ENCODE assay signal across 1 cellular context in genomic region chr16:67157106-67157748, GRCh38.
TF ChIP-seq lines count a peak whose summit lies in the region.

No MANE protein-coding gene starts in this region.

TF ChIP-seq in H1, 55 proteins besides CTCF, POLR2A, EP300 and RAD21:
- peak; percentile 44 for TF ChIP-seq SUZ12 (IDR thresholded peaks at IDR 0.05; ENCODE audit: low read length)
- no peak for TF ChIP-seq E2F6 (IDR thresholded peaks at IDR 0.05)
- peak; percentile 66 for TF ChIP-seq EZH2 (IDR thresholded peaks at IDR 0.05; ENCODE audit: low read depth, low read length, severe bottlenecking)
- TF ChIP-seq SRF (IDR thresholded peaks at IDR 0.05; ENCODE audit: low read depth, low read length), result no peak
